Comparison of ENCODE assay signal across 31 cellular contexts in the genomic region with DNA sequence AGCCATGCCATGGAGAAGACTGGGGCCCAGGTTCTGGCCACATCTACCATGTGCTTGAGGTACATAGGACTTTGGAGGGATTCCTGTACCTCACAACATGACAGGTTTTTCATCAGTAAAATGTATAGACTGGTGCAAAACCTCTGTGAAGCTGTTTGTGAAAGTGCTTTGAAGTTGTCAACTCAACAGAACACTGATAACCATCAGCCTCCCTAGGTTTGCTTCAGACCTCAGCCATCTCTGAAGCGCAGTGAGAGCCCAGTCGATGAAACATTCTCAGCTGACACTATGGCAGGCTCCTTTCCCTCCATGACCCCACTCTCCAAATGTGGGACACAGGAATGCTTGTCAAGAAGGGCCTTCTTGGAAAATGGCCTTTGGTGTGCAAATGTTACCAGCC.
"Had no signal": no experiment of that assay in that cellular context is flagged by ENCODE, and none has a peak within 500 bp of the region (broad histone marks: within the 10 kb centered on the region; RNA-seq: fewer than 3 reads in every experiment).

No MANE protein-coding gene starts in this region.

- H3K4me3 Mint-ChIP-seq: activated B cell treated with CpG ODN at 0.5 μM for 24 hours; activated CD4-positive, alpha-beta memory T cell treated with anti-CD3 and anti-CD28 coated beads for 36 hours; activated CD4-positive, alpha-beta T cell treated with anti-CD3 and anti-CD28 coated beads for 36 hours; activated naive CD4-positive, alpha-beta T cell treated with anti-CD3 and anti-CD28 coated beads for 36 hours; activated naive CD4-positive, alpha-beta T cell treated with anti-CD3 and anti-CD28 coated beads, Interleukin-2, amount 50 U/mL, for 24 hours; activated naive CD8-positive, alpha-beta T cell treated with anti-CD3 and anti-CD28 coated beads for 36 hours; activated T-cell treated with anti-CD3 and anti-CD28 coated beads, Interleukin-2, amount 50 U/mL, for 4 hours; activated T-helper 17 cell treated with anti-CD3 and anti-CD28 coated beads, Interleukin-2, amount 50 U/mL, for 72 hours; central memory CD8-positive, alpha-beta T cell; dendritic cell treated with granulocyte-macrophage colony-stimulating factor and Interleukin-4, amounts not matched to agents 40 ng/mL and 50 ng/mL, for 4 days; endodermal cell; T-cell; T-helper 1 cell treated with Interleukin-12 subunit alpha and Interleukin-12 subunit beta and Interleukin-4 antibody, amounts not matched to agents 30 μg/mL and 1 μg/mL, for 36 hours had no signal

- DNase-seq: activated B cell treated with CpG ODN at 0.5 μM for 24 hours; activated CD4-positive, alpha-beta memory T cell treated with anti-CD3 and anti-CD28 coated beads for 36 hours; activated CD4-positive, alpha-beta T cell treated with anti-CD3 and anti-CD28 coated beads for 36 hours; activated CD4-positive, alpha-beta T cell treated with anti-CD3 and anti-CD28 coated beads, Interleukin-2, amount 50 U/mL, for 1 hour; activated CD8-positive, alpha-beta memory T cell treated with anti-CD3 and anti-CD28 coated beads for 24 hours; activated effector memory CD4-positive, alpha-beta T cell treated with anti-CD3 and anti-CD28 coated beads, Interleukin-2, amount 50 U/mL, for 16 hours; activated naive CD4-positive, alpha-beta T cell treated with anti-CD3 and anti-CD28 coated beads for 36 hours; activated naive CD8-positive, alpha-beta T cell treated with anti-CD3 and anti-CD28 coated beads for 36 hours; activated T-cell treated with anti-CD3 and anti-CD28 coated beads, Interleukin-2, amount 50 U/mL, for 4 hours; amniotic stem cell; anterior cingulate cortex; brain microvascular endothelial cell; dorsolateral prefrontal cortex; effector memory CD4-positive, alpha-beta T cell; endodermal cell; foreskin keratinocyte; gastrocnemius medialis; glutamatergic neuron; heart left ventricle; SW 1271; T-cell; T1000; WERI-Rb-1 had no signal

- H3K27ac Mint-ChIP-seq: activated B cell treated with CpG ODN at 0.5 μM for 24 hours; activated CD4-positive, alpha-beta memory T cell treated with anti-CD3 and anti-CD28 coated beads for 36 hours; activated CD4-positive, alpha-beta T cell treated with anti-CD3 and anti-CD28 coated beads for 36 hours; activated naive CD4-positive, alpha-beta T cell treated with anti-CD3 and anti-CD28 coated beads for 36 hours; activated naive CD4-positive, alpha-beta T cell treated with anti-CD3 and anti-CD28 coated beads, Interleukin-2, amount 50 U/mL, for 24 hours; activated naive CD8-positive, alpha-beta T cell treated with anti-CD3 and anti-CD28 coated beads for 36 hours; activated T-helper 17 cell treated with anti-CD3 and anti-CD28 coated beads, Interleukin-2, amount 50 U/mL, for 72 hours; dendritic cell treated with granulocyte-macrophage colony-stimulating factor and Interleukin-4, amounts not matched to agents 40 ng/mL and 50 ng/mL, for 4 days; endodermal cell; T-cell; T-helper 1 cell treated with Interleukin-12 subunit alpha and Interleukin-12 subunit beta and Interleukin-4 antibody, amounts not matched to agents 30 μg/mL and 1 μg/mL, for 36 hours had no signal

- H3K27me3 Mint-ChIP-seq: activated B cell treated with CpG ODN at 0.5 μM for 24 hours had no signal

- H3K4me1 Mint-ChIP-seq: activated B cell treated with CpG ODN at 0.5 μM for 24 hours; activated CD4-positive, alpha-beta T cell treated with anti-CD3 and anti-CD28 coated beads for 36 hours; activated naive CD8-positive, alpha-beta T cell treated with anti-CD3 and anti-CD28 coated beads for 36 hours; activated T-helper 17 cell treated with anti-CD3 and anti-CD28 coated beads, Interleukin-2, amount 50 U/mL, for 72 hours; central memory CD8-positive, alpha-beta T cell; endodermal cell had no signal

- H3K4me3 ChIP-seq: coronary artery, dorsolateral prefrontal cortex, gastrocnemius medialis, heart left ventricle had no signal

- H3K36me3 Mint-ChIP-seq: activated CD4-positive, alpha-beta memory T cell treated with anti-CD3 and anti-CD28 coated beads for 36 hours; activated naive CD4-positive, alpha-beta T cell treated with anti-CD3 and anti-CD28 coated beads, Interleukin-2, amount 50 U/mL, for 24 hours; activated naive CD8-positive, alpha-beta T cell treated with anti-CD3 and anti-CD28 coated beads for 36 hours had no signal

- ATAC-seq: activated CD4-positive, alpha-beta T cell treated with anti-CD3 and anti-CD28 coated beads for 36 hours; activated CD4-positive, CD25-positive, alpha-beta regulatory T cell treated with anti-CD3 and anti-CD28 coated beads, Interleukin-2, amount 50 U/mL, for 24 hours; activated T-cell treated with anti-CD3 and anti-CD28 coated beads, Interleukin-2, amount 50 U/mL, for 4 hours; activated T-helper 17 cell treated with anti-CD3 and anti-CD28 coated beads, Interleukin-2, amount 50 U/mL, for 72 hours; esophagus mucosa; foreskin keratinocyte; gastrocnemius medialis; heart left ventricle had no signal

- H3K9me3 Mint-ChIP-seq: activated B cell treated with CpG ODN at 0.5 μM for 24 hours; activated CD4-positive, alpha-beta memory T cell treated with anti-CD3 and anti-CD28 coated beads for 36 hours; activated naive CD4-positive, alpha-beta T cell treated with anti-CD3 and anti-CD28 coated beads for 36 hours; activated naive CD4-positive, alpha-beta T cell treated with anti-CD3 and anti-CD28 coated beads, Interleukin-2, amount 50 U/mL, for 24 hours; activated naive CD8-positive, alpha-beta T cell treated with anti-CD3 and anti-CD28 coated beads for 36 hours; activated T-cell treated with anti-CD3 and anti-CD28 coated beads, Interleukin-2, amount 50 U/mL, for 4 hours; activated T-helper 17 cell treated with anti-CD3 and anti-CD28 coated beads, Interleukin-2, amount 50 U/mL, for 72 hours; central memory CD8-positive, alpha-beta T cell; dendritic cell treated with granulocyte-macrophage colony-stimulating factor and Interleukin-4, amounts not matched to agents 40 ng/mL and 50 ng/mL, for 4 days; endodermal cell; T-cell; T-helper 1 cell treated with Interleukin-12 subunit alpha and Interleukin-12 subunit beta and Interleukin-4 antibody, amounts not matched to agents 30 μg/mL and 1 μg/mL, for 36 hours had no signal
